In the genomic region with DNA sequence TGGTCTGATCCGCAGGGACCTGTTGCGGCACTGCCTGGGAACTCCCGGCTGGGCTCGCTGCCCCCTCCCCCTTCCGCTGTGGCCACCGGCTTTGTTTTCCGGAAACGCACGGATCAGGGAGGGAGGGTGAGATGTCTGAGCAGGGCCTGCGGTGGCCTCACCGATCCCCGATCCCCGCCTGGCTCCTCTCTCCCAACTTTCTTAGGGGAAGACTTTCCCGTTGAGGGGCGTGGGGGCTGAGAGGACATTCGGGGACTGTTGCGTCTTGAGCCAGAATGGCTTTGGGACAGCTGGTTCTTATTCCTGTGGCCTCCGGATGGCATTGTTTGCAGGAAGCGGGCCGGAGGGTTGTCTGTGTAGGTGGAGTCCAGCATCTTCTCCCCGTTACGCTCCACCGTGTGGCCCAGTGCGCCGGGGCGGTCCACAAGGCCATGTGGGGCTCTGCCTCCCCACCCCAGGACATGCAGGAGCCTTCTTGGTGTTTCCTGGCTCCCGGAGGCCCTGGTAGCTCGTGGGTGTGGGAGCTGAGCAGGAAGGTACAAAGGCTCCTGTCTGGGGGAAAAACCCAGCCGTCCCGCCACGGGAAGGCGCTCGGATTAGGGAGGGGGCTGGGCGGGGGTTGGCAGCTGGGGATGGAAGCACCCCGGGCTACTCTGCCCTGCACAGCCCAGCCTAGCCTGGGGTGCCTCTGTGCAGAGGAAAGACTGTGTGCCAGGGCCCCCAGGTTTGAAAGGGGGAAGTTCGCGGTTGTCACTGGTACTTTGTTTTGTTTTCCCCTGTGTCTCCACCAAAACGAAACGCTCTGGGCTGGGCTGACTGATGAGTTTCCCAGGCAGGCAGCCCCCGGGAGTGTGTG, we compare ENCODE assay signal across 1 cellular context.
TF ChIP-seq lines count a peak whose summit lies in the region.

No MANE protein-coding gene starts in this region.

TF ChIP-seq in HepG2, 621 proteins besides CTCF, POLR2A, EP300 and RAD21 (continued from another document and continues in another):
- TF ChIP-seq RELA (CRISPR knock-in tag; IDR thresholded peaks at IDR 0.05) (no peak), HNRNPH1 (optimal IDR thresholded peaks at IDR 0.05; ENCODE audit: low read depth, low read length) (no peak), ZNF674 (CRISPR knock-in tag; IDR thresholded peaks at IDR 0.05; ENCODE audit: low read depth) (no peak), ZNF329 (CRISPR knock-in tag; IDR thresholded peaks at IDR 0.05; ENCODE audit: low read depth) (no peak), KAT7 (CRISPR knock-in tag; IDR thresholded peaks at IDR 0.05; ENCODE audit: borderline replicate concordance) (no peak), ZNF550 (CRISPR knock-in tag; IDR thresholded peaks at IDR 0.05; ENCODE audit: borderline replicate concordance) (no peak), SP4 (CRISPR knock-in tag; IDR thresholded peaks at IDR 0.05) (peak; percentile 65; the same call in 1 of the 2 replicates), PHF5A (CRISPR knock-in tag; IDR thresholded peaks at IDR 0.05; ENCODE audit: low read depth, unreplicated experiment) (no peak), AKAP8 (CRISPR knock-in tag; IDR thresholded peaks at IDR 0.05) (0 out of 2 replicates have a peak, but pooled peaks have one; percentile 12), ZSCAN29 (CRISPR knock-in tag; conservative IDR thresholded peaks at IDR 0.05) (0 out of 2 replicates have a peak, but pooled peaks have one; percentile 43), RBM22 (optimal IDR thresholded peaks at IDR 0.05; ENCODE audit: low read length) (no peak), SCMH1 (CRISPR knock-in tag; IDR thresholded peaks at IDR 0.05; ENCODE audit: borderline replicate concordance) (no peak), ARNT2 (CRISPR knock-in tag; IDR thresholded peaks at IDR 0.05; ENCODE audit: low read depth) (no peak), CREB3 (CRISPR knock-in tag; IDR thresholded peaks at IDR 0.05) (no peak), ZNF790 (CRISPR knock-in tag; IDR thresholded peaks at IDR 0.05; ENCODE audit: borderline replicate concordance) (no peak), ZNF691 (CRISPR knock-in tag; IDR thresholded peaks at IDR 0.05; ENCODE audit: borderline replicate concordance, low read depth) (peak; percentile 24; the same call in 1 of the 2 replicates), POLR2G (IDR thresholded peaks at IDR 0.05; ENCODE audit: low read depth, low read length) (peak; percentile 67; the same call in 1 of the 2 replicates), FLYWCH1 (CRISPR knock-in tag; IDR thresholded peaks at IDR 0.05) (no peak), ZNF737 (CRISPR knock-in tag; IDR thresholded peaks at IDR 0.05; ENCODE audit: borderline replicate concordance) (no peak), ZNF841 (CRISPR knock-in tag; IDR thresholded peaks at IDR 0.05; ENCODE audit: borderline replicate concordance) (no peak), TEAD3 (CRISPR knock-in tag; optimal IDR thresholded peaks at IDR 0.05; ENCODE audit: borderline replicate concordance) (no peak), ZNF431 (CRISPR knock-in tag; IDR thresholded peaks at IDR 0.05; ENCODE audit: borderline replicate concordance, low read depth) (0 out of 2 replicates have a peak, but pooled peaks have one; percentile 43), ZZZ3 (CRISPR knock-in tag; IDR thresholded peaks at IDR 0.05; ENCODE audit: borderline replicate concordance) (0 out of 2 replicates have a peak, but pooled peaks have one; percentile 43), ZNF576 (CRISPR knock-in tag; IDR thresholded peaks at IDR 0.05) (no peak), PBX3 (CRISPR knock-in tag; IDR thresholded peaks at IDR 0.05; ENCODE audit: borderline replicate concordance) (no peak), MTF1 (CRISPR knock-in tag; IDR thresholded peaks at IDR 0.05) (no peak), MZF1 (CRISPR knock-in tag; IDR thresholded peaks at IDR 0.05; ENCODE audit: borderline replicate concordance) (0 out of 2 replicates have a peak, but pooled peaks have one; percentile 47), PLSCR1 (CRISPR knock-in tag; IDR thresholded peaks at IDR 0.05; ENCODE audit: borderline replicate concordance) (no peak), ZNF770 (CRISPR knock-in tag; IDR thresholded peaks at IDR 0.05) (no peak), SRF (IDR thresholded peaks at IDR 0.05; ENCODE audit: low read depth, low read length) (no peak), TP53 (CRISPR knock-in tag; conservative IDR thresholded peaks at IDR 0.05) (no peak; the same call in 1 of the 2 replicates), ZNF552 (CRISPR knock-in tag; IDR thresholded peaks at IDR 0.05; ENCODE audit: borderline replicate concordance) (no peak), NAIF1 (CRISPR knock-in tag; IDR thresholded peaks at IDR 0.05; ENCODE audit: borderline replicate concordance) (no peak), MBD4 (IDR thresholded peaks at IDR 0.05; ENCODE audit: borderline replicate concordance, low read length) (no peak), KDM6A (CRISPR knock-in tag; IDR thresholded peaks at IDR 0.05; ENCODE audit: low read depth) (peak; percentile 42; the same call in 1 of the 2 replicates), ONECUT2 (CRISPR knock-in tag; IDR thresholded peaks at IDR 0.05) (no peak), ZNF670 (CRISPR knock-in tag; IDR thresholded peaks at IDR 0.05; ENCODE audit: borderline replicate concordance) (no peak), ZNF549 (CRISPR knock-in tag; IDR thresholded peaks at IDR 0.05) (no peak), ZNF720 (CRISPR knock-in tag; IDR thresholded peaks at IDR 0.05) (no peak), PRDM15 (CRISPR knock-in tag; IDR thresholded peaks at IDR 0.05) (no peak), NR0B2 (CRISPR knock-in tag; IDR thresholded peaks at IDR 0.05) (no peak), CHD4 (IDR thresholded peaks at IDR 0.05; ENCODE audit: borderline replicate concordance, low read length) (no peak)
- TF ChIP-seq, protein P1, sequence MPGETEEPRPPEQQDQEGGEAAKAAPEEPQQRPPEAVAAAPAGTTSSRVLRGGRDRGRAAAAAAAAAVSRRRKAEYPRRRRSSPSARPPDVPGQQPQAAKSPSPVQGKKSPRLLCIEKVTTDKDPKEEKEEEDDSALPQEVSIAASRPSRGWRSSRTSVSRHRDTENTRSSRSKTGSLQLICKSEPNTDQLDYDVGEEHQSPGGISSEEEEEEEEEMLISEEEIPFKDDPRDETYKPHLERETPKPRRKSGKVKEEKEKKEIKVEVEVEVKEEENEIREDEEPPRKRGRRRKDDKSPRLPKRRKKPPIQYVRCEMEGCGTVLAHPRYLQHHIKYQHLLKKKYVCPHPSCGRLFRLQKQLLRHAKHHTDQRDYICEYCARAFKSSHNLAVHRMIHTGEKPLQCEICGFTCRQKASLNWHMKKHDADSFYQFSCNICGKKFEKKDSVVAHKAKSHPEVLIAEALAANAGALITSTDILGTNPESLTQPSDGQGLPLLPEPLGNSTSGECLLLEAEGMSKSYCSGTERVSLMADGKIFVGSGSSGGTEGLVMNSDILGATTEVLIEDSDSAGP (CRISPR knock-in tag; IDR thresholded peaks at IDR 0.05; ENCODE audit: borderline replicate concordance): peak; percentile 48; the same call in 1 of the 2 replicates
- TF ChIP-seq, protein P2, sequence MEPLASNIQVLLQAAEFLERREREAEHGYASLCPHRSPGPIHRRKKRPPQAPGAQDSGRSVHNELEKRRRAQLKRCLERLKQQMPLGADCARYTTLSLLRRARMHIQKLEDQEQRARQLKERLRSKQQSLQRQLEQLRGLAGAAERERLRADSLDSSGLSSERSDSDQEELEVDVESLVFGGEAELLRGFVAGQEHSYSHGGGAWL (CRISPR knock-in tag; IDR thresholded peaks at IDR 0.05): peak; percentile 61; the same call in 1 of the 2 replicates
- TF ChIP-seq, protein P3, sequence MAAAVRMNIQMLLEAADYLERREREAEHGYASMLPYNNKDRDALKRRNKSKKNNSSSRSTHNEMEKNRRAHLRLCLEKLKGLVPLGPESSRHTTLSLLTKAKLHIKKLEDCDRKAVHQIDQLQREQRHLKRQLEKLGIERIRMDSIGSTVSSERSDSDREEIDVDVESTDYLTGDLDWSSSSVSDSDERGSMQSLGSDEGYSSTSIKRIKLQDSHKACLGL (CRISPR knock-in tag; IDR thresholded peaks at IDR 0.05): no peak
- TF ChIP-seq, protein P4, sequence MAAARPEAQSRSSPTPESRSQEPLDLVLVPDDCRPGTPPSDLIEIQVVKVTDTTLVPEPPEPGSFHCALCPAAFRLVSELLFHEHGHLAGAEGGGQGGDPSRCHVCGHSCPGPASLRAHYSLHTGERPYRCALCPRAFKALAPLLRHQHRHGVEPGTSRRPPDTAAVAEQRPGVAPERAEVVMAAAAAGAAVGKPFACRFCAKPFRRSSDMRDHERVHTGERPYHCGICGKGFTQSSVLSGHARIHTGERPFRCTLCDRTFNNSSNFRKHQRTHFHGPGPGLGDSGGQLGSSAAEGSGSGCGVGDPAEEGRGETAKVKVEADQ (CRISPR knock-in tag; IDR thresholded peaks at IDR 0.05; ENCODE audit: borderline replicate concordance): no peak
- TF ChIP-seq, protein P5, sequence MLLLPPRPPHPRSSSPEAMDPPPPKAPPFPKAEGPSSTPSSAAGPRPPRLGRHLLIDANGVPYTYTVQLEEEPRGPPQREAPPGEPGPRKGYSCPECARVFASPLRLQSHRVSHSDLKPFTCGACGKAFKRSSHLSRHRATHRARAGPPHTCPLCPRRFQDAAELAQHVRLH (CRISPR knock-in tag; IDR thresholded peaks at IDR 0.05; ENCODE audit: borderline replicate concordance, low read depth): 0 out of 2 replicates have a peak, but pooled peaks have one; percentile 70
